ENCODE assay signal across 2 cellular contexts in genomic region chr18:52694804-52695203, GRCh38.
A peak's percentile ranks its signal among the peaks of the same experiment; 100 is the strongest.
TF ChIP-seq lines count a peak whose summit lies in the region.

No MANE protein-coding gene starts in this region.

TF ChIP-seq in IMR-90, 13 proteins besides CTCF, POLR2A, EP300 and RAD21 (continued from another document):
- peak; percentile 31; the same call in 1 of the 2 replicates for TF ChIP-seq SMC3 (IDR thresholded peaks at IDR 0.05; ENCODE audit: low read depth, low read length)

TF ChIP-seq in neural cell, 6 proteins besides CTCF, POLR2A, EP300 and RAD21:
- TF ChIP-seq REST (IDR thresholded peaks at IDR 0.05; ENCODE audit: borderline replicate concordance) (no peak), SMC3 (conservative IDR thresholded peaks at IDR 0.05; ENCODE audit: poor library complexity) (peak; percentile 71)
